In genomic region chr2:111162718-111163331, GRCh38 we compare ENCODE assay signal across 11 cellular contexts. TPM values are rescaled to one million over a fixed set of nuclear protein-coding genes. Genes with fewer than 3 reads are reported as not detected.
DNase-seq lines count a peak whose midpoint lies in the region; ATAC-seq and TF ChIP-seq lines count a peak whose summit lies in the region.
"Had no signal": no experiment of that assay in that cellular context is flagged by ENCODE, and none has a peak within 500 bp of the region (broad histone marks: within the 10 kb centered on the region; RNA-seq: fewer than 3 reads in every experiment).

No MANE protein-coding gene starts in this region.

- no peak overlapping the region for H3K9ac ChIP-seq in IMR-90 (ENCODE audit: low read depth, low read length)

- H3K27ac ChIP-seq in IMR-90 (ENCODE audit: insufficient read depth, low read length) (no peak overlapping the region), brain microvascular endothelial cell (no peak overlapping the region)
- H3K27ac ChIP-seq: SJSA1 had no signal

- no peak overlapping the region for H2BK20ac ChIP-seq in IMR-90 (ENCODE audit: low read depth, low read length)

- peak; percentile 58 for DNase-seq in COLO668 (lab: John Stamatoyannopoulos, UW; ENCODE audit: unreplicated experiment)
- peak; percentile 43 for DNase-seq in IMR-90
- DNase-seq in brain microvascular endothelial cell: peak; percentile 14
- DNase-seq in myocyte (ENCODE audit: low read depth): peak; percentile 24
- DNase-seq in RPMI8226: no peak
- DNase-seq: Calu3, GOT3 had no signal

- H2AFZ ChIP-seq in IMR-90 (replicated peaks; ENCODE audit: low read length, poor library complexity): peak overlapping the region; percentile 28

- H3K9me3 ChIP-seq in IMR-90 (ENCODE audit: control insufficient read depth, insufficient read depth, low read length): no peaks in the 10 kb centered on the region
- H3K9me3 ChIP-seq: SJSA1 had no signal

- no peak overlapping the region for H3K14ac ChIP-seq in IMR-90 (replicated peaks; ENCODE audit: low read depth, low read length)

- no peak overlapping the region for H4K8ac ChIP-seq in IMR-90 (ENCODE audit: low read depth in 2 of 2, low read length in 2 of 2)

- peak overlapping the region; percentile 28; the same call in 1 of the 2 replicates for H2AK5ac ChIP-seq in IMR-90 (ENCODE audit: low read depth, low read length)

- no peak overlapping the region for H3K56ac ChIP-seq in IMR-90 (ENCODE audit: extremely low read depth, insufficient read depth, low read length)

- no peak for TF ChIP-seq CTCF in IMR-90 (conservative IDR thresholded peaks at IDR 0.05; ENCODE audit: low read depth, low read length)
- no peak for TF ChIP-seq CTCF in brain microvascular endothelial cell (IDR thresholded peaks at IDR 0.05; ENCODE audit: low read depth, low read length, missing control alignments)

- TF ChIP-seq POLR2A in IMR-90 (IDR thresholded peaks at IDR 0.05; ENCODE audit: low read depth, low read length): no peak

- TF ChIP-seq RAD21 in IMR-90 (IDR thresholded peaks at IDR 0.05; ENCODE audit: low read length): no peak

- H3K18ac ChIP-seq in IMR-90 (ENCODE audit: low read depth, low read length): no peak overlapping the region

- WGBS in IMR-90 (ENCODE audit: extremely low coverage in 2 of 2, insufficient read length in 1 of 2), 2 experiments: 17% methylated on average over 3 of the region's 12 CpGs; no CpG with 5 or more reads in 1 of the 2 experiments

- H2AK9ac ChIP-seq in IMR-90 (replicated peaks; ENCODE audit: low read depth, low read length, poor library complexity): no peak overlapping the region

- CTCF ChIA-PET in IMR-90 (lab: Yijun Ruan, JAX): interaction anchor here (0.6 kb wide), 1 partner anchor 449 kb away, joined by 3 read pairs; no protein-coding TSS in a partner anchor

- H2BK120ac ChIP-seq in IMR-90 (ENCODE audit: low read depth, low read length): no peak overlapping the region

- H3K4ac ChIP-seq in IMR-90 (ENCODE audit: low read depth, low read length): no peak overlapping the region

- peaks cover 23% of the 10 kb centered on the region for H4K20me1 ChIP-seq in IMR-90 (ENCODE audit: insufficient read depth, low read length)

- H2BK5ac ChIP-seq in IMR-90 (ENCODE audit: low read depth, low read length, poor library complexity, severe bottlenecking): no peak overlapping the region

- no peak overlapping the region; the same call in 1 of the 2 replicates for H3K4me2 ChIP-seq in IMR-90 (ENCODE audit: low read depth, low read length)

- peaks cover 16% of the 10 kb centered on the region for H3K4me1 ChIP-seq in IMR-90 (ENCODE audit: control insufficient read depth, insufficient read depth, low read length)

- peaks cover 7% of the 10 kb centered on the region for H3K27me3 ChIP-seq in IMR-90 (ENCODE audit: control insufficient read depth, insufficient read depth, low read length)
- H3K27me3 ChIP-seq in brain microvascular endothelial cell (replicated peaks): no peaks in the 10 kb centered on the region
- H3K27me3 ChIP-seq: SJSA1 had no signal

- H3K23ac ChIP-seq in IMR-90 (ENCODE audit: low read depth, low read length): no peak overlapping the region

- H3K79me1 ChIP-seq in IMR-90 (ENCODE audit: low read depth in 1 of 2, low read length in 2 of 2): no peaks in the 10 kb centered on the region

- H4K91ac ChIP-seq in IMR-90 (ENCODE audit: insufficient read depth, low read depth, low read length): no peak overlapping the region

- dilution Hi-C loops in IMR-90 (cut with HindIII; ENCODE audit: low sequenced_read_pairs, unreplicated experiment): no loop called here

- H3K36me3 ChIP-seq in IMR-90 (ENCODE audit: control insufficient read depth, insufficient read depth, low read length) (peaks cover 25% of the 10 kb centered on the region; the same call in 1 of the 2 replicates), brain microvascular endothelial cell (replicated peaks) (no peaks in the 10 kb centered on the region)
- H3K36me3 ChIP-seq: SJSA1 had no signal

- H3K9me1 ChIP-seq in IMR-90 (ENCODE audit: insufficient read depth, low read length): peaks cover 10% of the 10 kb centered on the region; the same call in 1 of the 2 replicates

- no peak overlapping the region for H2BK15ac ChIP-seq in IMR-90 (ENCODE audit: low read depth, low read length)

- intact Hi-C loops in IMR-90 (cut with micrococcal nuclease): no loop called here

- in situ Hi-C loops in IMR-90 (cut with MboI; ENCODE audit: low sequenced_read_pairs): no loop called here
- in situ Hi-C loops in brain microvascular endothelial cell (cut with HindIII; ENCODE audit: low pct_ligation_motif_present, low sequenced_read_pairs): no loop called here

- POLR2A ChIA-PET in IMR-90 (lab: Charles Lee; ENCODE audit: unreplicated experiment): no interaction called here

- H4K5ac ChIP-seq in IMR-90 (ENCODE audit: low read depth, low read length): no peak overlapping the region

- no peak overlapping the region for H3K4me3 ChIP-seq in IMR-90 (ENCODE audit: insufficient read depth, low read depth, low read length)
- no peak overlapping the region for H3K4me3 ChIP-seq in brain microvascular endothelial cell (ENCODE audit: low read depth, low read length)
- H3K4me3 ChIP-seq: SJSA1 had no signal

- ATAC-seq in IMR-90 (ENCODE audit: low read depth) (no peak), HG03045 (IDR thresholded peaks at IDR 0.05; ENCODE audit: unreplicated experiment) (no peak), GM18858 (IDR thresholded peaks at IDR 0.05; ENCODE audit: unreplicated experiment) (no peak), HG02973 (IDR thresholded peaks at IDR 0.05; ENCODE audit: unreplicated experiment) (no peak)

- BruUV-seq in IMR-90 (replicated peaks; lab: Mats Ljungman, UMichigan): no TSS peak

TF ChIP-seq in IMR-90, 13 proteins besides CTCF, POLR2A, EP300 and RAD21:
- TF ChIP-seq SMC3 (IDR thresholded peaks at IDR 0.05; ENCODE audit: low read depth, low read length) (no peak), MXI1 (IDR thresholded peaks at IDR 0.05; ENCODE audit: borderline replicate concordance, low read depth, low read length) (no peak), MAFK (IDR thresholded peaks at IDR 0.05; ENCODE audit: low read depth, low read length) (no peak), FOS (IDR thresholded peaks at IDR 0.05; ENCODE audit: low read depth, low read length) (no peak), ELK1 (IDR thresholded peaks at IDR 0.05; ENCODE audit: borderline replicate concordance, low read depth, low read length) (no peak), USF2 (IDR thresholded peaks at IDR 0.05; ENCODE audit: low read depth, low read length) (no peak), BHLHE40 (IDR thresholded peaks at IDR 0.05; ENCODE audit: low read depth, low read length) (no peak)

RNA-seq across cellular contexts. Expression of gene BCL2L11, which starts 42.1 kb away (rescaled TPM):
- total RNA-seq in IMR-90 (2012; rRNA removed): 1.1 and 1.4 TPM in 2 replicates
- polyA plus RNA-seq in IMR-90 (2012; rRNA removed): 1.7 TPM in 2 replicates
- polyA plus RNA-seq in IMR-90 (2012; cell fraction: cytosol; rRNA removed): 0.78 and 1.4 TPM in 2 replicates
- 2.6 and 5.7 TPM in 2 replicates for polyA plus RNA-seq in IMR-90 (2012; cell fraction: nucleus; rRNA removed; ENCODE audit: low replicate concordance)
- total RNA-seq in myocyte: 23.5 and 36.2 TPM in 2 replicates
- 23.2 TPM for polyA plus RNA-seq in myocyte (2012)

Comparison
In these comparisons a context has a peak if more than half of its experiments do, and no peak if none do; other contexts are left out.
1. RNA of gene BCL2L11, which starts 42.1 kb away (total RNA-seq): 23.5 to 36.2 TPM in myocyte; 1.1 to 1.4 TPM in IMR-90; every median in the first group is over 10 times any median in the second.